In genomic region chr5:108898257-108898656, GRCh38 we compare ENCODE assay signal across 29 cellular contexts.
"Had no signal": no experiment of that assay in that cellular context is flagged by ENCODE, and none has a peak within 500 bp of the region (broad histone marks: within the 10 kb centered on the region; RNA-seq: fewer than 3 reads in every experiment).

No MANE protein-coding gene starts in this region.

- ATAC-seq: natural killer cell; psoas muscle; right cardiac atrium; sciatic nerve; stimulated activated naive B cell treated with anti-CD40 and anti-IgM and Interleukin-4, amounts not matched to agents 10 μg/mL and 1 μg/mL and 100 μg/mL, for 72 hours had no signal

- H3K27ac ChIP-seq: neural progenitor cell, ovary, parathyroid adenoma, psoas muscle, skin epidermis, spleen, stomach, thoracic aorta, thyroid gland, tibial nerve, upper lobe of left lung, vagina had no signal

- H3K9me3 ChIP-seq: ovary, psoas muscle, spleen, stomach, thoracic aorta, thyroid gland, tibial nerve, upper lobe of left lung, vagina had no signal

- H3K9ac ChIP-seq: neural progenitor cell, parathyroid adenoma had no signal

- H3K4me2 ChIP-seq: neural progenitor cell, smooth muscle cell had no signal

- H3K4me1 Mint-ChIP-seq: natural killer cell, nephron, neural progenitor cell had no signal

- FAIRE-seq: urothelium cell line had no signal

- H3K4me3 Mint-ChIP-seq: natural killer cell; nephron; neural progenitor cell; stimulated activated naive B cell treated with anti-CD40 and anti-IgM and Interleukin-4, amounts not matched to agents 10 μg/mL and 1 μg/mL and 100 μg/mL, for 72 hours; stimulated activated naive CD8-positive, alpha-beta T cell treated with anti-CD3 and anti-CD28 coated beads, Interleukin-15, Interleukin-2, amounts not matched to agents 100 ng/mL and 50 ng/mL, for 24 hours had no signal

- H3K27me3 Mint-ChIP-seq: progenitor cell of endocrine pancreas; stimulated activated naive B cell treated with anti-CD40 and anti-IgM and Interleukin-4, amounts not matched to agents 10 μg/mL and 1 μg/mL and 100 μg/mL, for 72 hours; stimulated activated naive CD8-positive, alpha-beta T cell treated with anti-CD3 and anti-CD28 coated beads, Interleukin-15, Interleukin-2, amounts not matched to agents 100 ng/mL and 50 ng/mL, for 24 hours had no signal

- H3K4me3 ChIP-seq: neural progenitor cell, ovary, psoas muscle, skin epidermis, smooth muscle cell, spleen, stomach, thoracic aorta, thyroid gland, tibial nerve, upper lobe of left lung, vagina had no signal

- H3K36me3 ChIP-seq: neural progenitor cell, ovary, thoracic aorta, thyroid gland, upper lobe of left lung had no signal

- H3K27me3 ChIP-seq: neural progenitor cell, ovary, spleen, stomach, thyroid gland, tibial nerve, upper lobe of left lung, vagina had no signal

- H2AFZ ChIP-seq: neural progenitor cell, parathyroid adenoma had no signal

- H3K27ac Mint-ChIP-seq: natural killer cell; nephron; neural progenitor cell; progenitor cell of endocrine pancreas; stimulated activated naive B cell treated with anti-CD40 and anti-IgM and Interleukin-4, amounts not matched to agents 10 μg/mL and 1 μg/mL and 100 μg/mL, for 72 hours; stimulated activated naive CD8-positive, alpha-beta T cell treated with anti-CD3 and anti-CD28 coated beads, Interleukin-15, Interleukin-2, amounts not matched to agents 100 ng/mL and 50 ng/mL, for 24 hours had no signal

- H3K79me2 ChIP-seq: parathyroid adenoma had no signal

- H3K9me3 Mint-ChIP-seq: natural killer cell, nephron, neural progenitor cell had no signal

- H3K4me1 ChIP-seq: neural progenitor cell, parathyroid adenoma, psoas muscle, spleen, thyroid gland, tibial nerve, upper lobe of left lung, vagina had no signal

- DNase-seq: natural killer cell; occipital lobe; ovary; posterior cingulate gyrus; psoas muscle; right cardiac atrium; spleen; stimulated activated CD4-positive, alpha-beta T cell treated with anti-CD3 and anti-CD28 coated beads, Interleukin-12 subunit alpha, Interleukin-12 subunit beta, amount 100 ng/mL, for 4 hours; stimulated activated CD4-positive, alpha-beta T cell treated with anti-CD3 and anti-CD28 coated beads, Interleukin-1b, Interleukin-23, amount 100 ng/mL, for 48 hours; stimulated activated CD4-positive, alpha-beta T cell treated with anti-CD3 and anti-CD28 coated beads, Interleukin-4, amount 100 ng/mL, for 1 hour; stimulated activated CD4-positive, alpha-beta T cell treated with anti-CD3 and anti-CD28 coated beads, Interleukin-4, amount 100 ng/mL, for 4 hours; stimulated activated CD8-positive, alpha-beta memory T cell treated with anti-CD3 and anti-CD28 coated beads, Interleukin-4, amount 100 ng/mL, for 48 hours; stimulated activated naive B cell treated with anti-CD40 and anti-IgM and Interleukin-4, amounts not matched to agents 10 μg/mL and 1 μg/mL and 100 μg/mL, for 72 hours; stimulated activated naive CD4-positive, alpha-beta T cell treated with Interleukin-2 at 50 U/mL for 16 hours; stomach; thyroid gland; upper lobe of left lung had no signal
